Comparison of ENCODE assay signal across 24 cellular contexts in the genomic region with DNA sequence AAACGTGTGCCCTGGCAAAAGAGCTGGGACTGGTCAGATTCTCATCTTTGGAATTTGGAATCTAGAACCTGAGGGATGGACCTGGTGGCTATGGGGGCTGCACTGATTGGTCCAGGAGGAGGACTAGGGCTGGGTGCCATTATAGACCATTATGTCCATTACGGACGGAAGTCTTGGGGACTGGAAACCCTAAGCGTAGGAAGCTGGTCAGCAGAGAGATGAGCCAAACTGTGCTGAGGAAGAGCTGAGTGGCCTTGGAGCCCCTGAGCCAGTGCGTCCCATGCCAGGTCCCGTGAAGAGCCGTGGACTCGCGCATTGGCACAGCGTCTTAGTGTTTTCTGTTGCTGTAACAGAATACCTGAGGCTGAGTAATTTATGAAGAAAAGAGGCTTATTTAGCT. TPM values are rescaled to one million over a fixed set of nuclear protein-coding genes. Genes with fewer than 3 reads are reported as not detected.
"Had no signal": no experiment of that assay in that cellular context is flagged by ENCODE, and none has a peak within 500 bp of the region (broad histone marks: within the 10 kb centered on the region; RNA-seq: fewer than 3 reads in every experiment).

No MANE protein-coding gene starts in this region.

- H3K27ac ChIP-seq: foreskin keratinocyte, left lung, lower lobe of right lung, parathyroid adenoma, prostate gland, right lobe of liver, spleen, thoracic aorta, transverse colon had no signal

- H3K27ac Mint-ChIP-seq: dendritic cell treated with granulocyte-macrophage colony-stimulating factor and Interleukin-4, amounts not matched to agents 40 ng/mL and 50 ng/mL, for 4 days; immature natural killer cell; memory B cell; natural killer cell treated with Interleukin-12 subunit alpha and Interleukin-12 subunit beta and Interleukin-15 and Interleukin-18, amount 100 ng/mL, for 72 hours; stimulated activated memory B cell treated with anti-CD40 and anti-IgM and Interleukin-4, amounts not matched to agents 10 μg/mL and 1 μg/mL and 100 μg/mL, for 72 hours had no signal

- H3K4me3 Mint-ChIP-seq: dendritic cell treated with granulocyte-macrophage colony-stimulating factor and Interleukin-4, amounts not matched to agents 40 ng/mL and 50 ng/mL, for 4 days; immature natural killer cell; memory B cell; natural killer cell treated with Interleukin-12 subunit alpha and Interleukin-12 subunit beta and Interleukin-15 and Interleukin-18, amount 100 ng/mL, for 72 hours; stimulated activated memory B cell treated with anti-CD40 and anti-IgM and Interleukin-4, amounts not matched to agents 10 μg/mL and 1 μg/mL and 100 μg/mL, for 72 hours; stimulated activated naive CD8-positive, alpha-beta T cell treated with anti-CD3 and anti-CD28 coated beads, Interleukin-15, amount 100 ng/mL, for 72 hours had no signal

- H3K9me3 Mint-ChIP-seq: dendritic cell treated with granulocyte-macrophage colony-stimulating factor and Interleukin-4, amounts not matched to agents 40 ng/mL and 50 ng/mL, for 4 days; immature natural killer cell; memory B cell; natural killer cell treated with Interleukin-12 subunit alpha and Interleukin-12 subunit beta and Interleukin-15 and Interleukin-18, amount 100 ng/mL, for 72 hours; stimulated activated memory B cell treated with anti-CD40 and anti-IgM and Interleukin-4, amounts not matched to agents 10 μg/mL and 1 μg/mL and 100 μg/mL, for 72 hours; stimulated activated naive CD8-positive, alpha-beta T cell treated with anti-CD3 and anti-CD28 coated beads, Interleukin-15, amount 100 ng/mL, for 72 hours had no signal

- H3K4me3 ChIP-seq: left lung, lower lobe of right lung, prostate gland, right lobe of liver, spleen, thoracic aorta, transverse colon had no signal

- ATAC-seq: foreskin keratinocyte; left lung; lower lobe of right lung; natural killer cell treated with Interleukin-12 subunit alpha and Interleukin-12 subunit beta and Interleukin-15 and Interleukin-18, amount 100 ng/mL, for 72 hours; right lobe of liver; stimulated activated memory B cell treated with anti-CD40 and anti-IgM and Interleukin-4, amounts not matched to agents 10 μg/mL and 1 μg/mL and 100 μg/mL, for 72 hours; stimulated activated naive CD8-positive, alpha-beta T cell treated with anti-CD3 and anti-CD28 coated beads, Interleukin-15, amount 100 ng/mL, for 72 hours had no signal

- H3K27me3 Mint-ChIP-seq: dendritic cell treated with granulocyte-macrophage colony-stimulating factor and Interleukin-4, amounts not matched to agents 40 ng/mL and 50 ng/mL, for 4 days; memory B cell; natural killer cell treated with Interleukin-12 subunit alpha and Interleukin-12 subunit beta and Interleukin-15 and Interleukin-18, amount 100 ng/mL, for 72 hours; stimulated activated memory B cell treated with anti-CD40 and anti-IgM and Interleukin-4, amounts not matched to agents 10 μg/mL and 1 μg/mL and 100 μg/mL, for 72 hours; stimulated activated naive CD8-positive, alpha-beta T cell treated with anti-CD3 and anti-CD28 coated beads, Interleukin-15, amount 100 ng/mL, for 72 hours had no signal

- H3K4me1 Mint-ChIP-seq: immature natural killer cell, memory B cell had no signal

- H3K9me3 ChIP-seq: left lung, lower lobe of right lung, prostate gland, right lobe of liver, spleen, thoracic aorta, transverse colon had no signal

- DNase-seq: erythroblast; foreskin keratinocyte; immature natural killer cell; left lung; lower lobe of right lung; midbrain; occipital lobe; right lobe of liver; spleen; stimulated activated CD4-positive, alpha-beta T cell treated with anti-CD3 and anti-CD28 coated beads, Interleukin-15, amount 100 ng/mL, for 24 hours; stimulated activated CD4-positive, alpha-beta T cell treated with anti-CD3 and anti-CD28 coated beads, Interleukin-1b, Interleukin-23, amount 100 ng/mL, for 48 hours; stimulated activated CD4-positive, alpha-beta T cell treated with anti-CD3 and anti-CD28 coated beads, Interleukin-4, amount 100 ng/mL, for 24 hours; stimulated activated naive CD8-positive, alpha-beta T cell treated with anti-CD3 and anti-CD28 coated beads, Interleukin-15, amount 100 ng/mL, for 72 hours; transverse colon had no signal

- H3K36me3 ChIP-seq: prostate gland, transverse colon had no signal

- H3K27me3 ChIP-seq: foreskin keratinocyte, left lung, right lobe of liver, spleen, transverse colon had no signal

RNA-seq across cellular contexts. Expression of gene MRAP, which starts 10.0 kb away (rescaled TPM):
- total RNA-seq: endothelial cell of umbilical vein; foreskin keratinocyte; lower lobe of right lung; natural killer cell treated with Interleukin-12 subunit alpha and Interleukin-12 subunit beta and Interleukin-15 and Interleukin-18, amount 100 ng/mL, for 72 hours; occipital lobe; renal cortical epithelial cell; spleen; thoracic aorta; transverse colon; urinary bladder had no signal
